In genomic region chr3:119240582-119241434, GRCh38 we compare ENCODE assay signal across 1 cellular context.
TF ChIP-seq lines count a peak whose summit lies in the region.

A gene with protein sequence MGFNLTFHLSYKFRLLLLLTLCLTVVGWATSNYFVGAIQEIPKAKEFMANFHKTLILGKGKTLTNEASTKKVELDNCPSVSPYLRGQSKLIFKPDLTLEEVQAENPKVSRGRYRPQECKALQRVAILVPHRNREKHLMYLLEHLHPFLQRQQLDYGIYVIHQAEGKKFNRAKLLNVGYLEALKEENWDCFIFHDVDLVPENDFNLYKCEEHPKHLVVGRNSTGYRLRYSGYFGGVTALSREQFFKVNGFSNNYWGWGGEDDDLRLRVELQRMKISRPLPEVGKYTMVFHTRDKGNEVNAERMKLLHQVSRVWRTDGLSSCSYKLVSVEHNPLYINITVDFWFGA (minus strand): TSS chr3:119240878. CDS start chr3:119230099, 10,779 bp downstream.

TF ChIP-seq in HepG2, 621 proteins besides CTCF, POLR2A, EP300 and RAD21 (continued from another document):
- peak; percentile 72; the same call in 1 of the 2 replicates for TF ChIP-seq GFI1 (CRISPR knock-in tag; IDR thresholded peaks at IDR 0.05; ENCODE audit: borderline replicate concordance)
- TF ChIP-seq IKZF4 (CRISPR knock-in tag; IDR thresholded peaks at IDR 0.05; ENCODE audit: borderline replicate concordance, low read depth, not compliant biosample characterization) = peak; percentile 69
- TF ChIP-seq, protein P1, sequence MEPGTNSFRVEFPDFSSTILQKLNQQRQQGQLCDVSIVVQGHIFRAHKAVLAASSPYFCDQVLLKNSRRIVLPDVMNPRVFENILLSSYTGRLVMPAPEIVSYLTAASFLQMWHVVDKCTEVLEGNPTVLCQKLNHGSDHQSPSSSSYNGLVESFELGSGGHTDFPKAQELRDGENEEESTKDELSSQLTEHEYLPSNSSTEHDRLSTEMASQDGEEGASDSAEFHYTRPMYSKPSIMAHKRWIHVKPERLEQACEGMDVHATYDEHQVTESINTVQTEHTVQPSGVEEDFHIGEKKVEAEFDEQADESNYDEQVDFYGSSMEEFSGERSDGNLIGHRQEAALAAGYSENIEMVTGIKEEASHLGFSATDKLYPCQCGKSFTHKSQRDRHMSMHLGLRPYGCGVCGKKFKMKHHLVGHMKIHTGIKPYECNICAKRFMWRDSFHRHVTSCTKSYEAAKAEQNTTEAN (CRISPR knock-in tag; conservative IDR thresholded peaks at IDR 0.05) = no peak
- TF ChIP-seq ZNF713 (CRISPR knock-in tag; IDR thresholded peaks at IDR 0.05) = no peak
- no peak for TF ChIP-seq ZNF484 (CRISPR knock-in tag; IDR thresholded peaks at IDR 0.05; ENCODE audit: borderline replicate concordance, low read depth)
- TF ChIP-seq, protein P2, sequence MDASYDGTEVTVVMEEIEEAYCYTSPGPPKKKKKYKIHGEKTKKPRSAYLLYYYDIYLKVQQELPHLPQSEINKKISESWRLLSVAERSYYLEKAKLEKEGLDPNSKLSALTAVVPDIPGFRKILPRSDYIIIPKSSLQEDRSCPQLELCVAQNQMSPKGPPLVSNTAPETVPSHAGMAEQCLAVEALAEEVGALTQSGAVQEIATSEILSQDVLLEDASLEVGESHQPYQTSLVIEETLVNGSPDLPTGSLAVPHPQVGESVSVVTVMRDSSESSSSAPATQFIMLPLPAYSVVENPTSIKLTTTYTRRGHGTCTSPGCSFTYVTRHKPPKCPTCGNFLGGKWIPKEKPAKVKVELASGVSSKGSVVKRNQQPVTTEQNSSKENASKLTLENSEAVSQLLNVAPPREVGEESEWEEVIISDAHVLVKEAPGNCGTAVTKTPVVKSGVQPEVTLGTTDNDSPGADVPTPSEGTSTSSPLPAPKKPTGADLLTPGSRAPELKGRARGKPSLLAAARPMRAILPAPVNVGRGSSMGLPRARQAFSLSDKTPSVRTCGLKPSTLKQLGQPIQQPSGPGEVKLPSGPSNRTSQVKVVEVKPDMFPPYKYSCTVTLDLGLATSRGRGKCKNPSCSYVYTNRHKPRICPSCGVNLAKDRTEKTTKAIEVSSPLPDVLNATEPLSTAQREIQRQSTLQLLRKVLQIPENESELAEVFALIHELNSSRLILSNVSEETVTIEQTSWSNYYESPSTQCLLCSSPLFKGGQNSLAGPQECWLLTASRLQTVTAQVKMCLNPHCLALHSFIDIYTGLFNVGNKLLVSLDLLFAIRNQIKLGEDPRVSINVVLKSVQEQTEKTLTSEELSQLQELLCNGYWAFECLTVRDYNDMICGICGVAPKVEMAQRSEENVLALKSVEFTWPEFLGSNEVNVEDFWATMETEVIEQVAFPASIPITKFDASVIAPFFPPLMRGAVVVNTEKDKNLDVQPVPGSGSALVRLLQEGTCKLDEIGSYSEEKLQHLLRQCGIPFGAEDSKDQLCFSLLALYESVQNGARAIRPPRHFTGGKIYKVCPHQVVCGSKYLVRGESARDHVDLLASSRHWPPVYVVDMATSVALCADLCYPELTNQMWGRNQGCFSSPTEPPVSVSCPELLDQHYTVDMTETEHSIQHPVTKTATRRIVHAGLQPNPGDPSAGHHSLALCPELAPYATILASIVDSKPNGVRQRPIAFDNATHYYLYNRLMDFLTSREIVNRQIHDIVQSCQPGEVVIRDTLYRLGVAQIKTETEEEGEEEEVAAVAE (CRISPR knock-in tag; IDR thresholded peaks at IDR 0.05; ENCODE audit: borderline replicate concordance) = no peak
- TF ChIP-seq THAP11 (CRISPR knock-in tag; IDR thresholded peaks at IDR 0.05) = peak; percentile 44; the same call in 1 of the 2 replicates
- 0 out of 2 replicates have a peak, but pooled peaks have one; percentile 56 for TF ChIP-seq ZBTB7A (CRISPR knock-in tag; IDR thresholded peaks at IDR 0.05)
- TF ChIP-seq ETV5 (CRISPR knock-in tag; IDR thresholded peaks at IDR 0.05; ENCODE audit: borderline replicate concordance) = no peak; the same call in 1 of the 2 replicates
- peak; percentile 24; the same call in 1 of the 2 replicates for TF ChIP-seq SRY (CRISPR knock-in tag; IDR thresholded peaks at IDR 0.05)
- no peak for TF ChIP-seq JUNB (CRISPR knock-in tag; IDR thresholded peaks at IDR 0.05; ENCODE audit: borderline replicate concordance)
- TF ChIP-seq ZMYM3 (CRISPR knock-in tag; IDR thresholded peaks at IDR 0.05) = peak; percentile 72
- no peak for TF ChIP-seq PRMT3 (CRISPR knock-in tag; IDR thresholded peaks at IDR 0.05; ENCODE audit: borderline replicate concordance, low read depth)
- peak; percentile 85 for TF ChIP-seq NFKB2 (CRISPR knock-in tag; IDR thresholded peaks at IDR 0.05; ENCODE audit: borderline replicate concordance)
- no peak for TF ChIP-seq ZNF232 (CRISPR knock-in tag; IDR thresholded peaks at IDR 0.05; ENCODE audit: borderline replicate concordance)
- TF ChIP-seq, protein P3, sequence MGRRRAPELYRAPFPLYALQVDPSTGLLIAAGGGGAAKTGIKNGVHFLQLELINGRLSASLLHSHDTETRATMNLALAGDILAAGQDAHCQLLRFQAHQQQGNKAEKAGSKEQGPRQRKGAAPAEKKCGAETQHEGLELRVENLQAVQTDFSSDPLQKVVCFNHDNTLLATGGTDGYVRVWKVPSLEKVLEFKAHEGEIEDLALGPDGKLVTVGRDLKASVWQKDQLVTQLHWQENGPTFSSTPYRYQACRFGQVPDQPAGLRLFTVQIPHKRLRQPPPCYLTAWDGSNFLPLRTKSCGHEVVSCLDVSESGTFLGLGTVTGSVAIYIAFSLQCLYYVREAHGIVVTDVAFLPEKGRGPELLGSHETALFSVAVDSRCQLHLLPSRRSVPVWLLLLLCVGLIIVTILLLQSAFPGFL (CRISPR knock-in tag; IDR thresholded peaks at IDR 0.05) = no peak
- TF ChIP-seq ZNF550 (CRISPR knock-in tag; IDR thresholded peaks at IDR 0.05; ENCODE audit: borderline replicate concordance) = 0 out of 2 replicates have a peak, but pooled peaks have one; percentile 72
- no peak for TF ChIP-seq MBNL3 (CRISPR knock-in tag; conservative IDR thresholded peaks at IDR 0.05)
- TF ChIP-seq MEF2D (CRISPR knock-in tag; IDR thresholded peaks at IDR 0.05) = no peak
- TF ChIP-seq ZSCAN21 (CRISPR knock-in tag; IDR thresholded peaks at IDR 0.05; ENCODE audit: borderline replicate concordance) = peak; percentile 88
- TF ChIP-seq AKAP8 (CRISPR knock-in tag; IDR thresholded peaks at IDR 0.05) = peak; percentile 50; the same call in 1 of the 2 replicates
- TF ChIP-seq HOMEZ (CRISPR knock-in tag; IDR thresholded peaks at IDR 0.05; ENCODE audit: low read depth) = no peak
- TF ChIP-seq ZFP91 (CRISPR knock-in tag; IDR thresholded peaks at IDR 0.05; ENCODE audit: borderline replicate concordance) = peak; percentile 64; the same call in 1 of the 2 replicates
- no peak for TF ChIP-seq CREM (IDR thresholded peaks at IDR 0.05)
- no peak for TF ChIP-seq CREM (CRISPR knock-in tag; IDR thresholded peaks at IDR 0.05)
- TF ChIP-seq ZNF7 (CRISPR knock-in tag; IDR thresholded peaks at IDR 0.05) = no peak
- TF ChIP-seq, protein P4, sequence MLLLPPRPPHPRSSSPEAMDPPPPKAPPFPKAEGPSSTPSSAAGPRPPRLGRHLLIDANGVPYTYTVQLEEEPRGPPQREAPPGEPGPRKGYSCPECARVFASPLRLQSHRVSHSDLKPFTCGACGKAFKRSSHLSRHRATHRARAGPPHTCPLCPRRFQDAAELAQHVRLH (CRISPR knock-in tag; IDR thresholded peaks at IDR 0.05; ENCODE audit: borderline replicate concordance, low read depth) = peak; percentile 71; the same call in 1 of the 2 replicates
- TF ChIP-seq MBD4 (IDR thresholded peaks at IDR 0.05; ENCODE audit: borderline replicate concordance, low read length) = no peak
TF ChIP-seq in HepG2: peak in this region for 207.
